1 cellular context compared by ENCODE assay signal in the genomic region with DNA sequence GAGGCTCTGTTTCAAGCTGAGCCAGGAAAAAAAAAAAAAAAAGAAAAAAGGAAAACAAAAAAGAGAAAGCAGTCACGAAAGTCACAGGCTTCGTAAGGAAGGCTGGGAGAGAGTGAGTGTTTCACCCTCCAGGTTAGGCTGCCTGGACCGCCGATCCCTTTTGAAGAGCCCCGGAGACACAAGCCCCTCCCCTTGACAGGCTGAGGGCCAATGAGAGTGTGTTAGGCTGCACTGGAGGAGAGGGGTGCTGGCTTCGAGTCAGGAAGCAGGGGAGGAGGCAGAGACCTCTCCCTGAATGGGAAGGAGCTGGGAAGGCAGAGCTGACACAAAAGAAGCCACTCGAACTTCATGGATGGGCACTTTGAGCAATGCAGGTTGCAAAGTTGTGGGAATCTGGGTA.
TF ChIP-seq lines count a peak whose summit lies in the region.

A gene with protein sequence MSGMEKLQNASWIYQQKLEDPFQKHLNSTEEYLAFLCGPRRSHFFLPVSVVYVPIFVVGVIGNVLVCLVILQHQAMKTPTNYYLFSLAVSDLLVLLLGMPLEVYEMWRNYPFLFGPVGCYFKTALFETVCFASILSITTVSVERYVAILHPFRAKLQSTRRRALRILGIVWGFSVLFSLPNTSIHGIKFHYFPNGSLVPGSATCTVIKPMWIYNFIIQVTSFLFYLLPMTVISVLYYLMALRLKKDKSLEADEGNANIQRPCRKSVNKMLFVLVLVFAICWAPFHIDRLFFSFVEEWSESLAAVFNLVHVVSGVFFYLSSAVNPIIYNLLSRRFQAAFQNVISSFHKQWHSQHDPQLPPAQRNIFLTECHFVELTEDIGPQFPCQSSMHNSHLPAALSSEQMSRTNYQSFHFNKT (minus strand): TSS at position 135 of the 400 bp plus-strand sequence. CDS start 166 bp downstream, outside the sequence.

TF ChIP-seq in GM12878, 131 proteins besides CTCF, POLR2A, EP300 and RAD21 (continued from another document):
- TF ChIP-seq BRCA1 (IDR thresholded peaks at IDR 0.05; ENCODE audit: low read depth, low read length) (no peak), SMAD1 (IDR thresholded peaks at IDR 0.05; ENCODE audit: low read depth, partially characterized antibody) (no peak)
